30 cellular contexts compared by ENCODE assay signal in genomic region chr16:19183187-19183586, GRCh38. TPM values are rescaled to one million over a fixed set of nuclear protein-coding genes. Genes with fewer than 3 reads are reported as not detected.
"Had no signal": no experiment of that assay in that cellular context is flagged by ENCODE, and none has a peak within 500 bp of the region (broad histone marks: within the 10 kb centered on the region; RNA-seq: fewer than 3 reads in every experiment).

No MANE protein-coding gene starts in this region.

- H3K9me3 ChIP-seq: ascending aorta, esophagus muscularis mucosa, heart left ventricle, right atrium auricular region, testis, transverse colon had no signal

- FAIRE-seq: kidney had no signal

- H3K27me3 ChIP-seq: ascending aorta, cardiac muscle cell, esophagus muscularis mucosa, foreskin keratinocyte, neural progenitor cell, right atrium auricular region, testis, transverse colon had no signal

- DNase-seq: activated CD4-positive, alpha-beta T cell treated with anti-CD3 and anti-CD28 coated beads for 4 hours; activated CD4-positive, alpha-beta T cell treated with anti-CD3 and anti-CD28 coated beads, Interleukin-2, amount 50 U/mL, for 48 hours; activated CD4-positive, CD25-positive, alpha-beta regulatory T cell; activated CD8-positive, alpha-beta memory T cell treated with anti-CD3 and anti-CD28 coated beads for 24 hours; activated effector memory CD4-positive, alpha-beta T cell treated with Interleukin-2 at 50 U/mL for 16 hours; activated naive CD4-positive, alpha-beta T cell treated with anti-CD3 and anti-CD28 coated beads for 36 hours; activated naive CD8-positive, alpha-beta T cell treated with anti-CD3 and anti-CD28 coated beads, Interleukin-2, amount 10 ng/mL, durations not matched to agents 7 days and 5 days; cerebellar nuclear complex; foreskin keratinocyte; heart left ventricle; hypothalamus; immature natural killer cell; kidney; left colon; mesendoderm; natural killer cell; occipital lobe; stimulated activated naive CD4-positive, alpha-beta T cell treated with Interleukin-2 at 50 U/mL for 16 hours; T-cell; testis; transverse colon had no signal

- ATAC-seq: foreskin keratinocyte, heart left ventricle, left colon, natural killer cell, T-cell had no signal

- H3K9ac ChIP-seq: neural progenitor cell had no signal

- H2AFZ ChIP-seq: neural progenitor cell had no signal

- H3K9me3 Mint-ChIP-seq: natural killer cell; neural progenitor cell; T-helper 2 cell treated with Interferon-gamma antibody and Interleukin-4, amounts not matched to agents 5 μg/mL and 100 μg/mL, for 36 hours had no signal

- H3K4me2 ChIP-seq: neural progenitor cell had no signal

- H3K27ac ChIP-seq: cardiac muscle cell, esophagus muscularis mucosa, foreskin keratinocyte, neural progenitor cell, testis, transverse colon had no signal

- H3K36me3 ChIP-seq: ascending aorta, cardiac muscle cell, esophagus muscularis mucosa, neural progenitor cell, right atrium auricular region, transverse colon had no signal

- H3K27ac Mint-ChIP-seq: activated naive CD4-positive, alpha-beta T cell treated with anti-CD3 and anti-CD28 coated beads for 36 hours; activated naive CD8-positive, alpha-beta T cell treated with anti-CD3 and anti-CD28 coated beads, Interleukin-2, amount 10 ng/mL, durations not matched to agents 7 days and 5 days; brain; immature natural killer cell; natural killer cell; neural progenitor cell; T-cell; T-helper 2 cell treated with Interferon-gamma antibody and Interleukin-4, amounts not matched to agents 5 μg/mL and 100 μg/mL, for 36 hours had no signal

- H3K4me3 ChIP-seq: ascending aorta, cardiac muscle cell, coronary artery, esophagus muscularis mucosa, heart left ventricle, lung, neural progenitor cell, right atrium auricular region, testis, transverse colon had no signal

- H3K4me1 ChIP-seq: foreskin keratinocyte, neural progenitor cell, right atrium auricular region, testis, transverse colon had no signal

- H3K36me3 Mint-ChIP-seq: activated naive CD8-positive, alpha-beta T cell treated with anti-CD3 and anti-CD28 coated beads, Interleukin-2, amount 10 ng/mL, durations not matched to agents 7 days and 5 days; immature natural killer cell; natural killer cell; T-cell had no signal

- H3K4me1 Mint-ChIP-seq: activated naive CD8-positive, alpha-beta T cell treated with anti-CD3 and anti-CD28 coated beads, Interleukin-2, amount 10 ng/mL, durations not matched to agents 7 days and 5 days; brain; immature natural killer cell; natural killer cell; T-cell had no signal

- H3K4me3 Mint-ChIP-seq: activated naive CD4-positive, alpha-beta T cell treated with anti-CD3 and anti-CD28 coated beads for 36 hours; activated naive CD8-positive, alpha-beta T cell treated with anti-CD3 and anti-CD28 coated beads, Interleukin-2, amount 10 ng/mL, durations not matched to agents 7 days and 5 days; brain; immature natural killer cell; natural killer cell; neural progenitor cell; T-cell; T-helper 2 cell treated with Interferon-gamma antibody and Interleukin-4, amounts not matched to agents 5 μg/mL and 100 μg/mL, for 36 hours had no signal

RNA-seq across cellular contexts. Expression of gene SYT17, which starts 15.1 kb away (rescaled TPM):
- total RNA-seq: activated naive CD4-positive, alpha-beta T cell treated with anti-CD3 and anti-CD28 coated beads for 36 hours; activated naive CD8-positive, alpha-beta T cell treated with anti-CD3 and anti-CD28 coated beads, Interleukin-2, amount 10 ng/mL, durations not matched to agents 7 days and 5 days had no signal
- polyA plus RNA-seq: immature natural killer cell had no signal
